Comparison of ENCODE assay signal across 25 cellular contexts in the genomic region with DNA sequence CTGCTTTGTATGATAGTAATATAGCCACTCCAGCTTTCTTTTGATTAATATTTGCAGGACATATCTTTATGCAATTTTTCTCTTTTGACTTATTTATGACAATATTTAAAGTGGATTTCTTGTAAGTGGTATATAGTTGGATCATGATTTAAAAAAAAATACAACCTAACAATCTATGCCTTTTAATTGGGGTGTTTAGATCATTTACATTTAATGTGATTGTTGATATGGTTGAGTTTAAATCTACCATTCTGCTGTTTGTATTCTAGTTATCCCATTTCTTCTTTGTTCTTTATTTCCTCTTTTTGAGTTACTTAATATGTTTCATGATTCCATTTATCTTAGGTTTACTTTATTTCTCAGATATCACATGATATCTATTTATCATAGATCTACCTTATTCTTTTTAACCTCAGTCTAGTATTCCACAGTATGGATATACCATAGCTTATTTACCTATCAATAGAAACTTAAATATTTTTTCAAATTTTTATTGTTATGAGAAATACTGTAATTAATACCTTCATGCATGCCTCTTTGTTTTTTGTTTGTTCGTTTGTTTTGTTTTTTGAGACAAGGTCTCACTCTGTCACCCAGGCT. TPM values are rescaled to one million over a fixed set of nuclear protein-coding genes. Genes with fewer than 3 reads are reported as not detected.
DNase-seq lines count a peak whose midpoint lies in the region; ATAC-seq, FAIRE-seq and TF ChIP-seq lines count a peak whose summit lies in the region.
"Had no signal": no experiment of that assay in that cellular context is flagged by ENCODE, and none has a peak within 500 bp of the region (broad histone marks: within the 10 kb centered on the region; RNA-seq: fewer than 3 reads in every experiment).

No MANE protein-coding gene starts in this region.

- ATAC-seq in WTC11 (no peak), HG03159 (IDR thresholded peaks at IDR 0.05; ENCODE audit: unreplicated experiment) (no peak)
- ATAC-seq: HepG2 had no signal

- intact Hi-C loops in CD14-positive monocyte (cut with micrococcal nuclease), result no loop called here

- peak; percentile 27 for FAIRE-seq in A204.1 (lab: Jason Lieb, UNC)
- peak; percentile 73 for FAIRE-seq in islet of Langerhans (lab: Jason Lieb, UNC)
- FAIRE-seq: GM12892, HepG2 had no signal

- no peak for TF ChIP-seq CTCF in HEK293 (tag by site-specific recombination; IDR thresholded peaks at IDR 0.05)
- no peak for TF ChIP-seq CTCF in WTC11 (IDR thresholded peaks at IDR 0.05)
- no peak for TF ChIP-seq CTCF in CD14-positive monocyte (IDR thresholded peaks at IDR 0.05)

- H3K36me3 Mint-ChIP-seq in WTC11, result peaks cover 17% of the 10 kb centered on the region
- H3K36me3 Mint-ChIP-seq in CD14-positive monocyte, result no peaks in the 10 kb centered on the region

- POLR2A ChIA-PET in HEK293 (lab: Yijun Ruan, JAX), result no interaction called here
- POLR2A ChIA-PET in WTC11 (lab: Charles Lee), result no interaction called here

- no peaks in the 10 kb centered on the region for H3K9me3 ChIP-seq in HEK293 (ENCODE audit: control insufficient read depth, insufficient read depth, low read depth, low read length)
- H3K9me3 ChIP-seq: BE2C, HAP-1 had no signal

- no peak overlapping the region for H3K4me3 ChIP-seq in HEK293 (ENCODE audit: low read depth, low read length)
- H3K4me3 ChIP-seq: GM23248, HAP-1 had no signal

- CTCF ChIA-PET in HEK293 (lab: Yijun Ruan, JAX) (interaction anchor here (0.8 to 1.3 kb wide), 3 partner anchors 22 to 140 kb away, joined by 3 to 4 read pairs (median 4); no protein-coding TSS in a partner anchor), WTC11 (lab: Charles Lee) (no interaction called here)

- peaks cover 3% of the 10 kb centered on the region for H3K4me1 Mint-ChIP-seq in WTC11
- H3K4me1 Mint-ChIP-seq in CD14-positive monocyte, result no peaks in the 10 kb centered on the region

- peaks cover 8% of the 10 kb centered on the region; the same call in 1 of the 2 replicates for H3K27me3 Mint-ChIP-seq in WTC11 (ENCODE audit: low read depth)
- peaks cover 9 to 18% (median 10%) of the 10 kb centered on the region in 3 donors for H3K27me3 Mint-ChIP-seq in CD14-positive monocyte (ENCODE audit: low read depth in 3 of 3)

- H3K4me3 Mint-ChIP-seq in WTC11, result no peak overlapping the region
- no peak overlapping the region for H3K4me3 Mint-ChIP-seq in CD14-positive monocyte
- H3K4me3 Mint-ChIP-seq: CD4-positive, alpha-beta T cell; HFFc6 had no signal

- H3K27ac Mint-ChIP-seq in WTC11, result no peak overlapping the region
- no peak overlapping the region for H3K27ac Mint-ChIP-seq in CD14-positive monocyte
- H3K27ac Mint-ChIP-seq: CD4-positive, alpha-beta T cell; HFFc6; IgD-negative memory B cell had no signal

- H3K9me3 Mint-ChIP-seq in WTC11 (peaks cover 36% of the 10 kb centered on the region), CD14-positive monocyte (peaks cover 10 to 35% (median 22%) of the 10 kb centered on the region in 7 donors)

- no peak for DNase-seq in WTC11 (ENCODE audit: low spot score)
- DNase-seq in NK-92 (lab: John Stamatoyannopoulos, UW; ENCODE audit: unreplicated experiment), result no peak
- no peak for DNase-seq in CD14-positive monocyte (ENCODE audit: low spot score)
- DNase-seq: 8988T; ACHN; BE2C; C1 segment of cervical spinal cord; Caco-2; CD4-positive, alpha-beta T cell; DMS153; DMS79; GDM1; GM23248; HFFc6; KG1 had no signal

- H3K27ac ChIP-seq in HEK293 (ENCODE audit: extremely low read depth, low read depth, low read length), result no peak overlapping the region
- H3K27ac ChIP-seq: GM23248 had no signal

- H3K36me3 ChIP-seq in HEK293 (ENCODE audit: control insufficient read depth in 2 of 2, insufficient read depth in 1 of 2, low read length in 2 of 2), result no peaks in the 10 kb centered on the region
- H3K36me3 ChIP-seq: BE2C, HAP-1 had no signal

- no peaks in the 10 kb centered on the region for H3K4me1 ChIP-seq in HEK293 (ENCODE audit: control insufficient read depth, insufficient read depth, low read length)
- H3K4me1 ChIP-seq: BE2C, Caco-2, HAP-1 had no signal

TF ChIP-seq in HEK293, 187 proteins besides CTCF, POLR2A, EP300 and RAD21 (continues in another document):
- TF ChIP-seq ZNF670 (tag by site-specific recombination; IDR thresholded peaks at IDR 0.05; ENCODE audit: low read depth), result no peak
- 0 out of 2 replicates have a peak, but pooled peaks have one; percentile 52 for TF ChIP-seq ZNF146 (tag by site-specific recombination; IDR thresholded peaks at IDR 0.05)
- TF ChIP-seq SETDB1 (IDR thresholded peaks at IDR 0.05; ENCODE audit: insufficient read length, low read length), result peak; percentile 69
- no peak for TF ChIP-seq SP2 (tag by site-specific recombination; IDR thresholded peaks at IDR 0.05)
- TF ChIP-seq, protein P1, sequence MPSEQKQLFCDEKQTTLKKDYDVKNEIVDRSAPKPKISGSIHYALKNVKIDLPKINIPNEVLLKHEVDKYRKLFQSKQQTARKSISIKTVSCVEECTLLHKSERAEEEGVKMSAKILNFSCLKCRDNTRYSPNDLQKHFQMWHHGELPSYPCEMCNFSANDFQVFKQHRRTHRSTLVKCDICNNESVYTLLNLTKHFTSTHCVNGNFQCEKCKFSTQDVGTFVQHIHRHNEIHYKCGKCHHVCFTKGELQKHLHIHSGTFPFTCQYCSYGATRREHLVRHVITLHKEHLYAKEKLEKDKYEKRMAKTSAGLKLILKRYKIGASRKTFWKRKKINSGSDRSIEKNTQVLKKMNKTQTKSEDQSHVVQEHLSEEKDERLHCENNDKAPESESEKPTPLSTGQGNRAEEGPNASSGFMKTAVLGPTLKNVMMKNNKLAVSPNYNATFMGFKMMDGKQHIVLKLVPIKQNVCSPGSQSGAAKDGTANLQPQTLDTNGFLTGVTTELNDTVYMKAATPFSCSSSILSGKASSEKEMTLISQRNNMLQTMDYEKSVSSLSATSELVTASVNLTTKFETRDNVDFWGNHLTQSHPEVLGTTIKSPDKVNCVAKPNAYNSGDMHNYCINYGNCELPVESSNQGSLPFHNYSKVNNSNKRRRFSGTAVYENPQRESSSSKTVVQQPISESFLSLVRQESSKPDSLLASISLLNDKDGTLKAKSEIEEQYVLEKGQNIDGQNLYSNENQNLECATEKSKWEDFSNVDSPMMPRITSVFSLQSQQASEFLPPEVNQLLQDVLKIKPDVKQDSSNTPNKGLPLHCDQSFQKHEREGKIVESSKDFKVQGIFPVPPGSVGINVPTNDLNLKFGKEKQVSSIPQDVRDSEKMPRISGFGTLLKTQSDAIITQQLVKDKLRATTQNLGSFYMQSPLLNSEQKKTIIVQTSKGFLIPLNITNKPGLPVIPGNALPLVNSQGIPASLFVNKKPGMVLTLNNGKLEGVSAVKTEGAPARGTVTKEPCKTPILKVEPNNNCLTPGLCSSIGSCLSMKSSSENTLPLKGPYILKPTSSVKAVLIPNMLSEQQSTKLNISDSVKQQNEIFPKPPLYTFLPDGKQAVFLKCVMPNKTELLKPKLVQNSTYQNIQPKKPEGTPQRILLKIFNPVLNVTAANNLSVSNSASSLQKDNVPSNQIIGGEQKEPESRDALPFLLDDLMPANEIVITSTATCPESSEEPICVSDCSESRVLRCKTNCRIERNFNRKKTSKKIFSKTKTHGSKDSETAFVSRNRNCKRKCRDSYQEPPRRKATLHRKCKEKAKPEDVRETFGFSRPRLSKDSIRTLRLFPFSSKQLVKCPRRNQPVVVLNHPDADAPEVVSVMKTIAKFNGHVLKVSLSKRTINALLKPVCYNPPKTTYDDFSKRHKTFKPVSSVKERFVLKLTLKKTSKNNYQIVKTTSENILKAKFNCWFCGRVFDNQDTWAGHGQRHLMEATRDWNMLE (tag by site-specific recombination; conservative IDR thresholded peaks at IDR 0.05; ENCODE audit: low read depth), result no peak

TF ChIP-seq in WTC11, 78 proteins besides CTCF, POLR2A, EP300 and RAD21:
- TF ChIP-seq GTF2I (CRISPR knock-in tag; conservative IDR thresholded peaks at IDR 0.05) (0 out of 2 replicates have a peak, but pooled peaks have one; percentile 16), ZBTB43 (CRISPR knock-in tag; IDR thresholded peaks at IDR 0.05) (no peak)

RNA-seq across cellular contexts. Expression of gene CIB4, which starts 19.3 kb away (rescaled TPM):
- total RNA-seq in WTC11 (2021), result not detected in 3 replicates
- polyA plus RNA-seq in CD14-positive monocyte, result not detected
- total RNA-seq: Caco-2; CD4-positive, alpha-beta T cell; Daoy; GM23248; H4; HepG2; HFFc6 had no signal
- polyA plus RNA-seq: GM23248, HepG2, IgD-negative memory B cell had no signal

RNA-seq across cellular contexts. Expression of gene KCNK3, which starts 32.1 kb away (rescaled TPM):
- total RNA-seq in WTC11 (2021), result 0.22 to 0.30 TPM (median 0.30 TPM) in 3 replicates
- not detected for polyA plus RNA-seq in CD14-positive monocyte
- total RNA-seq: CD4-positive, alpha-beta T cell; GM23248; HepG2; HFFc6 had no signal
- polyA plus RNA-seq: GM23248, HepG2, IgD-negative memory B cell had no signal
